Comparison of ENCODE assay signal across 29 cellular contexts in the genomic region with DNA sequence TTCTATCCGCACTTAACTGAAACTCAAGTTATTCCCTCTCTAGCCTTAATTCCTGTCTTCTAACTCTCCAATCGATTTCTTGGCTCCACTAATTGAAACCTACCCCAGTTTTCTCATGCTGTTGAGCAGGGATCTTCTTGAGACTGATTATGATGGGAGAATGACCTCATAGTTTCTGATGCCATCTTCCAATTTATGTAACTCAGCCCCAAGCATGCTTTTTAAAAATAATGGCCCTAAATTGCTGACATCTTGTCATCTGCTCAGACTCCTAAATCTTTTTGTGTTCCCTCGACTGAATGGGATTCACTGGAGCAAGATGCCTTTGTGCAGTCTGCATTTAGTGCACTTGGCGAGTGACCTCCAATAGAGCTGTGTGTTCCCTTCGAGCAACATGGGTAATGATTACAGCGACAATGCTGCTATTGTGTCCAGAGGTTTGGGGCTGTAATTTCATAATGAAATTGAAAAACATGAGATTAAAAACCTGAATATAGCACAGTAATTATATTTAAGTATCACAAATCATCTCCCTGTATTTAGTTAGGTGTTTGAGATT.
DNase-seq lines count a peak whose midpoint lies in the region; ATAC-seq lines count a peak whose summit lies in the region.
"Had no signal": no experiment of that assay in that cellular context is flagged by ENCODE, and none has a peak within 500 bp of the region (broad histone marks: within the 10 kb centered on the region; RNA-seq: fewer than 3 reads in every experiment).

No MANE protein-coding gene starts in this region.

- no peak overlapping the region for H3K4me3 Mint-ChIP-seq in stimulated activated memory B cell treated with anti-CD40 and anti-IgM and Interleukin-4, amounts not matched to agents 10 μg/mL and 1 μg/mL and 100 μg/mL, for 72 hours
- no peak overlapping the region for H3K4me3 Mint-ChIP-seq in T-helper 2 cell treated with Interferon-gamma antibody and Interleukin-4, amounts not matched to agents 5 μg/mL and 100 μg/mL, for 36 hours
- no peak overlapping the region for H3K4me3 Mint-ChIP-seq in naive thymus-derived CD8-positive, alpha-beta T cell
- H3K4me3 Mint-ChIP-seq in natural killer cell treated with Interleukin-12 subunit alpha and Interleukin-12 subunit beta and Interleukin-15 and Interleukin-18, amount 100 ng/mL, for 72 hours, result no peak overlapping the region
- H3K4me3 Mint-ChIP-seq: activated CD4-positive, alpha-beta memory T cell treated with anti-CD3 and anti-CD28 coated beads, Interleukin-2, amount 10 ng/mL, durations not matched to agents 7 days and 5 days; activated naive CD8-positive, alpha-beta T cell; activated T-helper 17 cell treated with anti-CD3 and anti-CD28 coated beads, Interleukin-2, amount 50 U/mL, for 72 hours; CD4-positive, CD25-positive, alpha-beta regulatory T cell; stimulated activated effector memory CD8-positive, alpha-beta T cell treated with anti-CD3 and anti-CD28 coated beads, Interleukin-12 subunit alpha, Interleukin-12 subunit beta, amount 100 ng/mL, for 72 hours; T-helper 17 cell had no signal

- H3K36me3 Mint-ChIP-seq in stimulated activated memory B cell treated with anti-CD40 and anti-IgM and Interleukin-4, amounts not matched to agents 10 μg/mL and 1 μg/mL and 100 μg/mL, for 72 hours, result no peaks in the 10 kb centered on the region
- H3K36me3 Mint-ChIP-seq in T-helper 2 cell treated with Interferon-gamma antibody and Interleukin-4, amounts not matched to agents 5 μg/mL and 100 μg/mL, for 36 hours (ENCODE audit: low read depth), result no peaks in the 10 kb centered on the region
- no peaks in the 10 kb centered on the region for H3K36me3 Mint-ChIP-seq in naive thymus-derived CD8-positive, alpha-beta T cell
- no peaks in the 10 kb centered on the region for H3K36me3 Mint-ChIP-seq in natural killer cell treated with Interleukin-12 subunit alpha and Interleukin-12 subunit beta and Interleukin-15 and Interleukin-18, amount 100 ng/mL, for 72 hours
- H3K36me3 Mint-ChIP-seq: activated naive CD8-positive, alpha-beta T cell; CD4-positive, CD25-positive, alpha-beta regulatory T cell; neural progenitor cell had no signal

- H3K9me3 Mint-ChIP-seq in stimulated activated memory B cell treated with anti-CD40 and anti-IgM and Interleukin-4, amounts not matched to agents 10 μg/mL and 1 μg/mL and 100 μg/mL, for 72 hours, result no peaks in the 10 kb centered on the region
- peaks cover 4% of the 10 kb centered on the region for H3K9me3 Mint-ChIP-seq in T-helper 2 cell treated with Interferon-gamma antibody and Interleukin-4, amounts not matched to agents 5 μg/mL and 100 μg/mL, for 36 hours
- H3K9me3 Mint-ChIP-seq in naive thymus-derived CD8-positive, alpha-beta T cell, result peaks cover 0 to 4% (median 0%) of the 10 kb centered on the region in 9 donors
- H3K9me3 Mint-ChIP-seq in natural killer cell treated with Interleukin-12 subunit alpha and Interleukin-12 subunit beta and Interleukin-15 and Interleukin-18, amount 100 ng/mL, for 72 hours, result no peaks in the 10 kb centered on the region
- H3K9me3 Mint-ChIP-seq: activated CD4-positive, alpha-beta memory T cell treated with anti-CD3 and anti-CD28 coated beads, Interleukin-2, amount 10 ng/mL, durations not matched to agents 7 days and 5 days; activated T-helper 17 cell treated with anti-CD3 and anti-CD28 coated beads, Interleukin-2, amount 50 U/mL, for 72 hours; neural progenitor cell; stimulated activated effector memory CD8-positive, alpha-beta T cell treated with anti-CD3 and anti-CD28 coated beads, Interleukin-12 subunit alpha, Interleukin-12 subunit beta, amount 100 ng/mL, for 72 hours had no signal

- H3K27ac Mint-ChIP-seq in stimulated activated memory B cell treated with anti-CD40 and anti-IgM and Interleukin-4, amounts not matched to agents 10 μg/mL and 1 μg/mL and 100 μg/mL, for 72 hours, result no peak overlapping the region
- H3K27ac Mint-ChIP-seq in T-helper 2 cell treated with Interferon-gamma antibody and Interleukin-4, amounts not matched to agents 5 μg/mL and 100 μg/mL, for 36 hours, result no peak overlapping the region
- H3K27ac Mint-ChIP-seq in naive thymus-derived CD8-positive, alpha-beta T cell, result no peak overlapping the region
- no peak overlapping the region for H3K27ac Mint-ChIP-seq in natural killer cell treated with Interleukin-12 subunit alpha and Interleukin-12 subunit beta and Interleukin-15 and Interleukin-18, amount 100 ng/mL, for 72 hours
- H3K27ac Mint-ChIP-seq: activated CD4-positive, alpha-beta memory T cell treated with anti-CD3 and anti-CD28 coated beads, Interleukin-2, amount 10 ng/mL, durations not matched to agents 7 days and 5 days; activated naive CD8-positive, alpha-beta T cell; activated T-helper 17 cell treated with anti-CD3 and anti-CD28 coated beads, Interleukin-2, amount 50 U/mL, for 72 hours; CD4-positive, CD25-positive, alpha-beta regulatory T cell; neural progenitor cell; stimulated activated effector memory CD8-positive, alpha-beta T cell treated with anti-CD3 and anti-CD28 coated beads, Interleukin-12 subunit alpha, Interleukin-12 subunit beta, amount 100 ng/mL, for 72 hours; T-helper 17 cell had no signal

- POLR2A ChIA-PET in naive thymus-derived CD8-positive, alpha-beta T cell (lab: Charles Lee), result no interaction called here

- no peaks in the 10 kb centered on the region for H3K27me3 Mint-ChIP-seq in stimulated activated memory B cell treated with anti-CD40 and anti-IgM and Interleukin-4, amounts not matched to agents 10 μg/mL and 1 μg/mL and 100 μg/mL, for 72 hours
- no peaks in the 10 kb centered on the region for H3K27me3 Mint-ChIP-seq in T-helper 2 cell treated with Interferon-gamma antibody and Interleukin-4, amounts not matched to agents 5 μg/mL and 100 μg/mL, for 36 hours (ENCODE audit: low read depth)
- H3K27me3 Mint-ChIP-seq in naive thymus-derived CD8-positive, alpha-beta T cell, result peaks cover 0 to 4% (median 0%) of the 10 kb centered on the region in 5 donors
- H3K27me3 Mint-ChIP-seq in natural killer cell treated with Interleukin-12 subunit alpha and Interleukin-12 subunit beta and Interleukin-15 and Interleukin-18, amount 100 ng/mL, for 72 hours, result no peaks in the 10 kb centered on the region
- H3K27me3 Mint-ChIP-seq: activated CD4-positive, alpha-beta memory T cell treated with anti-CD3 and anti-CD28 coated beads, Interleukin-2, amount 10 ng/mL, durations not matched to agents 7 days and 5 days; activated T-helper 17 cell treated with anti-CD3 and anti-CD28 coated beads, Interleukin-2, amount 50 U/mL, for 72 hours had no signal

- ATAC-seq in stimulated activated memory B cell treated with anti-CD40 and anti-IgM and Interleukin-4, amounts not matched to agents 10 μg/mL and 1 μg/mL and 100 μg/mL, for 72 hours, result no peak
- ATAC-seq in naive thymus-derived CD8-positive, alpha-beta T cell, result no peak
- ATAC-seq in natural killer cell treated with Interleukin-12 subunit alpha and Interleukin-12 subunit beta and Interleukin-15 and Interleukin-18, amount 100 ng/mL, for 72 hours, result no peak
- ATAC-seq: activated T-helper 17 cell treated with anti-CD3 and anti-CD28 coated beads, Interleukin-2, amount 50 U/mL, for 72 hours; heart right ventricle; HepG2; lower lobe of right lung; stimulated activated effector memory CD8-positive, alpha-beta T cell treated with anti-CD3 and anti-CD28 coated beads, Interleukin-12 subunit alpha, Interleukin-12 subunit beta, amount 100 ng/mL, for 72 hours; T-helper 17 cell had no signal

- H3K4me1 Mint-ChIP-seq in stimulated activated memory B cell treated with anti-CD40 and anti-IgM and Interleukin-4, amounts not matched to agents 10 μg/mL and 1 μg/mL and 100 μg/mL, for 72 hours, result peaks cover under 1% of the 10 kb centered on the region
- no peaks in the 10 kb centered on the region for H3K4me1 Mint-ChIP-seq in T-helper 2 cell treated with Interferon-gamma antibody and Interleukin-4, amounts not matched to agents 5 μg/mL and 100 μg/mL, for 36 hours (ENCODE audit: low read depth)
- no peaks in the 10 kb centered on the region for H3K4me1 Mint-ChIP-seq in naive thymus-derived CD8-positive, alpha-beta T cell
- H3K4me1 Mint-ChIP-seq in natural killer cell treated with Interleukin-12 subunit alpha and Interleukin-12 subunit beta and Interleukin-15 and Interleukin-18, amount 100 ng/mL, for 72 hours (ENCODE audit: low read depth in 2 of 2), result peaks cover 0 to 5% of the 10 kb centered on the region in 2 donors
- H3K4me1 Mint-ChIP-seq: activated CD4-positive, alpha-beta memory T cell treated with anti-CD3 and anti-CD28 coated beads, Interleukin-2, amount 10 ng/mL, durations not matched to agents 7 days and 5 days; activated T-helper 17 cell treated with anti-CD3 and anti-CD28 coated beads, Interleukin-2, amount 50 U/mL, for 72 hours; stimulated activated effector memory CD8-positive, alpha-beta T cell treated with anti-CD3 and anti-CD28 coated beads, Interleukin-12 subunit alpha, Interleukin-12 subunit beta, amount 100 ng/mL, for 72 hours; T-helper 17 cell had no signal

- DNase-seq in Ammon's horn (ENCODE audit: low spot score), result peak; percentile 70
- DNase-seq in NCI-H1436 treated with DMSO at 0.1 percent for 48 hours (lab: John Stamatoyannopoulos, UW), result peak; percentile 25
- DNase-seq in NCI-H748 (lab: John Stamatoyannopoulos, UW; ENCODE audit: unreplicated experiment), result peak; percentile 87
- peak; percentile 46 for DNase-seq in inferior parietal cortex (ENCODE audit: extremely low spot score)
- DNase-seq in T-helper 2 cell treated with Interferon-gamma antibody and Interleukin-4, amounts not matched to agents 5 μg/mL and 100 μg/mL, for 36 hours (ENCODE audit: low spot score), result no peak
- DNase-seq in naive thymus-derived CD8-positive, alpha-beta T cell, result no peak
- DNase-seq in natural killer cell treated with Interleukin-12 subunit alpha and Interleukin-12 subunit beta and Interleukin-15 and Interleukin-18, amount 100 ng/mL, for 72 hours (ENCODE audit: low spot score), result no peak
- DNase-seq: activated CD4-positive, alpha-beta memory T cell treated with anti-CD3 and anti-CD28 coated beads, Interleukin-2, amount 10 ng/mL, durations not matched to agents 7 days and 5 days; activated CD4-positive, alpha-beta T cell treated with anti-CD3 and anti-CD28 coated beads for 1 hour; activated CD8-positive, alpha-beta memory T cell treated with anti-CD3 and anti-CD28 coated beads, Interleukin-2, amount 50 U/mL, for 48 hours; CD4-positive, CD25-positive, alpha-beta regulatory T cell; cortex of kidney; EL; GM23248; heart right ventricle; Kasumi-1; lower lobe of right lung; MV-4-11; NCI-H2171 treated with DMSO at 0.1 percent for 48 hours; NCI-H526 treated with DMSO at 0.1 percent for 48 hours; sigmoid colon; stimulated activated CD4-positive, alpha-beta T cell treated with anti-CD3 and anti-CD28 coated beads, Interleukin-4, amount 100 ng/mL, for 24 hours; T-helper 17 cell had no signal

Comparison
In these comparisons a context has a peak if more than half of its experiments do, and no peak if none do; other contexts are left out.
1. DNase-seq: peak in Ammon's horn (single experiment), NCI-H1436 treated with DMSO at 0.1 percent for 48 hours (single experiment), NCI-H748 (single experiment) and inferior parietal cortex (single experiment); none in T-helper 2 cell treated with Interferon-gamma antibody and Interleukin-4, amounts not matched to agents 5 μg/mL and 100 μg/mL, for 36 hours (single experiment), naive thymus-derived CD8-positive, alpha-beta T cell (0 of 10) and natural killer cell treated with Interleukin-12 subunit alpha and Interleukin-12 subunit beta and Interleukin-15 and Interleukin-18, amount 100 ng/mL, for 72 hours (single experiment).